Comparison of ENCODE assay signal across 22 cellular contexts in the genomic region with DNA sequence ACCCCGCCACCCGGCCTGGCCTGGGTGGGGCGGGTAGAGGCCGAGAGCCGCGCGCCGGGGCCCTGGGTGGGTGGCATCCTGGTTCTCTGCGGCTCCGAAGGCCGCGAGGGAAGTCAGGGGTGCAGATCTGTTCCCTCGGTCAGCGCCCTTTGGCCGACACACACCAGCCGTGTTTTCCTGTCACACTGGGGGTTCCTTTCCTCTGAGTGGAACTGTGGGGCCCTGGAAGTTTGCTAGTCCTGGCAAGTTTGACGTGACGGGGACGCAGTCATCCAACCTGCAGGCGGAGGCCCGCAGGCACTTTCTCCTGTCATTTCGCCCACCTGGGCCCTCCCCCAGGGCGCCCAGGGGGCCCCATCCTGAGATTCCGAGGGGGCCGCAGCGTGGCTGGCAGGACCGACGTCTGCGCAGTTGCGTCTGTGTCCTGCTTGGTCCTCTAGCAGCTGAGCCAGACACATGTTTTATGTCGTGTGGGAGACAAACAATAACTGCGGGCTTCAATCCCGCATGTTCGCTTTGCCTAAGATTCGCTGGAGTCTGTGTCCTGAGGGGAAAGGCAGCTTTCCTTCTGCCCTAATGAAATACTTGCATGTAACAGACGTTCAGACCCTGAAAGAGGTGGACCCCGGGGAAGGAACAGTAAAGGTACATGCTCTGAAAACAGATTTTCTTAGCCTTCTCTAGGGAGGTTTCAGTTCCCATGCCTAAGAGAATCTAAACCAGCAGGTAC. TPM values are rescaled to one million over a fixed set of nuclear protein-coding genes. Genes with fewer than 3 reads are reported as not detected.
DNase-seq lines count a peak whose midpoint lies in the region; ATAC-seq, FAIRE-seq and TF ChIP-seq lines count a peak whose summit lies in the region.
"Had no signal": no experiment of that assay in that cellular context is flagged by ENCODE, and none has a peak within 500 bp of the region (broad histone marks: within the 10 kb centered on the region; RNA-seq: fewer than 3 reads in every experiment).

No MANE protein-coding gene starts in this region.

- no peak overlapping the region for H2AK5ac ChIP-seq in neuronal stem cell (ENCODE audit: low read depth, low read length)

- H3K27ac ChIP-seq in HepG2 (ENCODE audit: extremely low read length, insufficient read depth, low read length): no peak overlapping the region
- no peak overlapping the region for H3K27ac ChIP-seq in right lobe of liver
- H3K27ac ChIP-seq in endothelial cell of umbilical vein (ENCODE audit: insufficient read depth, low read depth, low read length): no peak overlapping the region
- H3K27ac ChIP-seq in neuronal stem cell (replicated peaks; ENCODE audit: low read length): no peak overlapping the region
- H3K27ac ChIP-seq: esophagus muscularis mucosa, pancreas had no signal

- peaks cover 6% of the 10 kb centered on the region for H3K9me3 Mint-ChIP-seq in stimulated activated memory B cell treated with anti-CD40 and anti-IgM and Interleukin-4, amounts not matched to agents 10 μg/mL and 1 μg/mL and 100 μg/mL, for 72 hours
- H3K9me3 Mint-ChIP-seq: dendritic cell treated with granulocyte-macrophage colony-stimulating factor and Interleukin-4, amounts not matched to agents 40 ng/mL and 50 ng/mL, for 4 days; stimulated activated effector memory CD8-positive, alpha-beta T cell treated with anti-CD3 and anti-CD28 coated beads, Interleukin-12 subunit alpha, Interleukin-12 subunit beta, amount 100 ng/mL, for 72 hours had no signal

- no peak overlapping the region for H2BK120ac ChIP-seq in neuronal stem cell (ENCODE audit: low read depth, low read length)

- no peak overlapping the region for H3K4me3 Mint-ChIP-seq in stimulated activated memory B cell treated with anti-CD40 and anti-IgM and Interleukin-4, amounts not matched to agents 10 μg/mL and 1 μg/mL and 100 μg/mL, for 72 hours
- H3K4me3 Mint-ChIP-seq: stimulated activated effector memory CD8-positive, alpha-beta T cell treated with anti-CD3 and anti-CD28 coated beads, Interleukin-12 subunit alpha, Interleukin-12 subunit beta, amount 100 ng/mL, for 72 hours had no signal

- WGBS in HepG2 (ENCODE audit: low lambda C conversion rate): 61% methylated on average over 11 of the region's 37 CpGs
- 29% methylated on average over 11 of the region's 37 CpGs for WGBS in right lobe of liver (ENCODE audit: insufficient coverage, low coverage, low lambda C conversion rate, missing lambda C conversion rate)
- WGBS in neuronal stem cell (ENCODE audit: extremely low coverage in 2 of 2, insufficient read length in 2 of 2, insufficient replicate concordance in 1 of 2), 2 donors: no CpG with 5 or more reads among the region's 37 CpGs

- H4K91ac ChIP-seq in neuronal stem cell (ENCODE audit: low read depth, low read length, poor library complexity): no peak overlapping the region

- no peak overlapping the region for H2BK15ac ChIP-seq in neuronal stem cell (ENCODE audit: low read length)

- H3K4me2 ChIP-seq in HepG2 (ENCODE audit: low read depth, low read length) (peak overlapping the region; percentile 54; the same call in 1 of the 2 replicates), endothelial cell of umbilical vein (ENCODE audit: insufficient read depth, low read length) (no peak overlapping the region), neuronal stem cell (ENCODE audit: insufficient read depth, low read length, poor library complexity, severe bottlenecking) (peak overlapping the region; percentile 95)

- H3K9me3 ChIP-seq in HepG2 (ENCODE audit: low read length) (no peaks in the 10 kb centered on the region), right lobe of liver (no peaks in the 10 kb centered on the region), endothelial cell of umbilical vein (replicated peaks; ENCODE audit: control insufficient read depth, insufficient read depth, low read length) (no peaks in the 10 kb centered on the region), neuronal stem cell (replicated peaks in 1 of 2; ENCODE audit: control insufficient read depth in 2 of 2, insufficient read depth in 1 of 2, low read depth in 1 of 2, low read length in 2 of 2) (peaks cover 0 to 3% of the 10 kb centered on the region in 2 donors)
- H3K9me3 ChIP-seq: pancreas had no signal

- POLR2A ChIA-PET in HepG2 (lab: Yijun Ruan, JAX): no interaction called here
- POLR2A ChIA-PET in endothelial cell of umbilical vein (lab: Charles Lee): no interaction called here
- POLR2A ChIA-PET in GM10248 (lab: Yijun Ruan, JAX): no interaction called here

- peak overlapping the region; percentile 93 for H3K18ac ChIP-seq in neuronal stem cell (ENCODE audit: low read length)

- peaks cover 77% of the 10 kb centered on the region for H3K27me3 Mint-ChIP-seq in stimulated activated memory B cell treated with anti-CD40 and anti-IgM and Interleukin-4, amounts not matched to agents 10 μg/mL and 1 μg/mL and 100 μg/mL, for 72 hours

- H4K20me1 ChIP-seq in HepG2 (ENCODE audit: insufficient read depth, low read length): no peaks in the 10 kb centered on the region
- H4K20me1 ChIP-seq in endothelial cell of umbilical vein (replicated peaks; ENCODE audit: control insufficient read depth, extremely low read depth, insufficient read depth, low read length): no peaks in the 10 kb centered on the region

- no peak overlapping the region for H2BK5ac ChIP-seq in neuronal stem cell (ENCODE audit: low read length)

- no peaks in the 10 kb centered on the region for H3K36me3 ChIP-seq in HepG2 (replicated peaks in 1 of 2; ENCODE audit: control insufficient read depth in 1 of 2, insufficient read depth in 2 of 2, low read length in 2 of 2)
- H3K36me3 ChIP-seq in right lobe of liver: no peaks in the 10 kb centered on the region
- no peaks in the 10 kb centered on the region for H3K36me3 ChIP-seq in endothelial cell of umbilical vein (ENCODE audit: control insufficient read depth in 2 of 2, extremely low read depth in 1 of 2, insufficient read depth in 2 of 2, low read length in 2 of 2)
- H3K36me3 ChIP-seq in neuronal stem cell (replicated peaks in 1 of 2; ENCODE audit: control insufficient read depth in 2 of 2, insufficient read depth in 2 of 2, low read length in 2 of 2): no peaks in the 10 kb centered on the region
- H3K36me3 ChIP-seq: esophagus muscularis mucosa, pancreas had no signal

- FAIRE-seq in HepG2 (lab: Jason Lieb, UNC) (no peak), endothelial cell of umbilical vein (lab: Jason Lieb, UNC) (no peak)
- FAIRE-seq: pancreas had no signal

- no peaks in the 10 kb centered on the region for H3K36me3 Mint-ChIP-seq in stimulated activated memory B cell treated with anti-CD40 and anti-IgM and Interleukin-4, amounts not matched to agents 10 μg/mL and 1 μg/mL and 100 μg/mL, for 72 hours
- H3K36me3 Mint-ChIP-seq: CD8-positive, alpha-beta memory T cell; stimulated activated effector memory CD8-positive, alpha-beta T cell treated with anti-CD3 and anti-CD28 coated beads, Interleukin-12 subunit alpha, Interleukin-12 subunit beta, amount 100 ng/mL, for 72 hours had no signal

- H3K79me2 ChIP-seq in HepG2 (ENCODE audit: insufficient read depth, low read length): no peaks in the 10 kb centered on the region
- H3K79me2 ChIP-seq in endothelial cell of umbilical vein (ENCODE audit: control insufficient read depth, insufficient read depth, low read length): no peaks in the 10 kb centered on the region

- peak overlapping the region; percentile 34 for H3K23ac ChIP-seq in neuronal stem cell (ENCODE audit: low read depth, low read length, poor library complexity)

- CTCF ChIA-PET in HepG2 (lab: Yijun Ruan, JAX; ENCODE audit: low intra/inter-chr PET ratio, low total read pairs) (no interaction called here), endothelial cell of umbilical vein (lab: Charles Lee) (interaction anchor here (1.9 kb wide), 1 partner anchor 65 kb away, joined by 9 read pairs; no protein-coding TSS in a partner anchor), GM10248 (lab: Yijun Ruan, JAX) (no interaction called here)

- dilution Hi-C loops in endothelial cell of umbilical vein (cut with MboI; ENCODE audit: extremely low pct_ligation_motif_present, low sequenced_read_pairs): no loop called here

- DNase-seq in HepG2 (ENCODE audit: low spot score): no peak
- DNase-seq in right lobe of liver: no peak
- no peak for DNase-seq in endothelial cell of umbilical vein (ENCODE audit: low read depth, low spot score)
- DNase-seq in neuronal stem cell (ENCODE audit: low spot score): no peak
- no peak for DNase-seq in kidney glomerular epithelial cell (lab: John Stamatoyannopoulos, UW)
- DNase-seq in GM10248 (ENCODE audit: extremely low spot score): no peak
- DNase-seq: activated CD4-positive, alpha-beta T cell treated with anti-CD3 and anti-CD28 coated beads for 4 hours; activated naive CD4-positive, alpha-beta T cell; CD8-positive, alpha-beta memory T cell; NCI-H226; SIG-M5; T-helper 9 cell had no signal

- no peak overlapping the region for H3K4me3 ChIP-seq in HepG2 (replicated peaks in 1 of 3; ENCODE audit: insufficient read depth in 1 of 3, low read depth in 2 of 3, low read length in 3 of 3)
- no peak overlapping the region for H3K4me3 ChIP-seq in right lobe of liver
- no peak overlapping the region for H3K4me3 ChIP-seq in endothelial cell of umbilical vein (replicated peaks in 1 of 3; ENCODE audit: insufficient read depth in 1 of 3, low read depth in 1 of 3, low read length in 3 of 3)
- peak overlapping the region in 1 of 2 donors; percentile 81 for H3K4me3 ChIP-seq in neuronal stem cell (ENCODE audit: low read length in 2 of 2)

- TF ChIP-seq EP300 in HepG2 (IDR thresholded peaks at IDR 0.05; ENCODE audit: low read depth in 2 of 2, low read length in 2 of 2) (no peak), HepG2 (CRISPR knock-in tag; IDR thresholded peaks at IDR 0.05; ENCODE audit: borderline replicate concordance) (no peak)

- H3K79me1 ChIP-seq in neuronal stem cell (ENCODE audit: low read depth, low read length): no peaks in the 10 kb centered on the region

- no peaks in the 10 kb centered on the region for H3K9me1 ChIP-seq in endothelial cell of umbilical vein (replicated peaks; ENCODE audit: control insufficient read depth, extremely low read depth, insufficient read depth, low read length)

- TF ChIP-seq POLR2A in HepG2 (IDR thresholded peaks at IDR 0.05; ENCODE audit: insufficient read depth in 1 of 2, low read depth in 2 of 2, low read length in 2 of 2): no peak
- no peak for TF ChIP-seq POLR2A in right lobe of liver (IDR thresholded peaks at IDR 0.05)
- no peak for TF ChIP-seq POLR2A in endothelial cell of umbilical vein (IDR thresholded peaks at IDR 0.05; ENCODE audit: low read depth, low read length)

- no TSS peak for BruUV-seq in HepG2 (replicated peaks; lab: Mats Ljungman, UMichigan)
- BruUV-seq in endothelial cell of umbilical vein (replicated peaks; lab: Mats Ljungman, UMichigan): no TSS peak

- H3K4me1 ChIP-seq in HepG2 (ENCODE audit: insufficient read depth, low read length): peaks cover 7% of the 10 kb centered on the region; the same call in 1 of the 2 replicates
- H3K4me1 ChIP-seq in right lobe of liver: peaks cover 0 to 15% (median 0%) of the 10 kb centered on the region in 4 donors
- no peaks in the 10 kb centered on the region for H3K4me1 ChIP-seq in endothelial cell of umbilical vein (ENCODE audit: control insufficient read depth, extremely low read depth, insufficient read depth, low read length)
- H3K4me1 ChIP-seq in neuronal stem cell (ENCODE audit: control insufficient read depth in 2 of 2, insufficient read depth in 1 of 2, low read depth in 1 of 2, low read length in 2 of 2): peaks cover 3 to 4% of the 10 kb centered on the region in 2 donors

- no peak overlapping the region for H2BK12ac ChIP-seq in neuronal stem cell (ENCODE audit: low read length)

- H3K27me3 ChIP-seq in HepG2 (ENCODE audit: control insufficient read depth in 1 of 2, insufficient read depth in 2 of 2, low read length in 2 of 2): peaks cover 5 to 66% of the 10 kb centered on the region in 2 experiments
- peaks cover 12 to 14% of the 10 kb centered on the region in 2 donors for H3K27me3 ChIP-seq in right lobe of liver
- H3K27me3 ChIP-seq in endothelial cell of umbilical vein (ENCODE audit: control insufficient read depth in 2 of 2, insufficient read depth in 2 of 2, low read length in 2 of 2): peaks cover 53 to 91% of the 10 kb centered on the region in 2 experiments
- H3K27me3 ChIP-seq in neuronal stem cell (ENCODE audit: control insufficient read depth in 3 of 3, insufficient read depth in 3 of 3, low read depth in 1 of 3, low read length in 3 of 3): peaks cover 24 to 92% (median 53%) of the 10 kb centered on the region in 3 experiments

- TF ChIP-seq CTCF in HepG2 (CRISPR knock-in tag; IDR thresholded peaks at IDR 0.05) (no peak), right lobe of liver (IDR thresholded peaks at IDR 0.05) (no peak), endothelial cell of umbilical vein (IDR thresholded peaks at IDR 0.05; ENCODE audit: extremely low read depth in 1 of 2, insufficient read depth in 1 of 2, low read depth in 1 of 2, low read length in 2 of 2) (no peak), GM10248 (IDR thresholded peaks at IDR 0.05; ENCODE audit: control extremely low read depth, extremely low read depth, low read depth, missing control alignments) (no peak)

- in situ Hi-C loops in HepG2 (cut with HindIII; ENCODE audit: extremely low pct_ligation_motif_present, low pct_unique_long_range_greater_than_20kb): no loop called here

- intact Hi-C loops in HepG2 (cut with micrococcal nuclease; ENCODE audit: unreplicated experiment) (no loop called here), right lobe of liver (cut with DNase I) (no loop called here), endothelial cell of umbilical vein (cut with micrococcal nuclease) (no loop called here)

- no peak overlapping the region for H3K4ac ChIP-seq in neuronal stem cell (ENCODE audit: low read length)

- TF ChIP-seq RAD21 in HepG2 (CRISPR knock-in tag; IDR thresholded peaks at IDR 0.05): no peak

- H3K9ac ChIP-seq in HepG2 (ENCODE audit: insufficient read depth, low read depth, low read length): no peak overlapping the region
- H3K9ac ChIP-seq in endothelial cell of umbilical vein (replicated peaks; ENCODE audit: extremely low read depth, insufficient read depth, low read length): no peak overlapping the region
- H3K9ac ChIP-seq in neuronal stem cell (ENCODE audit: low read depth, low read length, poor library complexity): peak overlapping the region; percentile 82

- no peak overlapping the region for H4K8ac ChIP-seq in neuronal stem cell (ENCODE audit: low read depth, low read length)

- H2AFZ ChIP-seq in HepG2 (ENCODE audit: low read length) (no peak overlapping the region), endothelial cell of umbilical vein (ENCODE audit: low read depth, low read length) (no peak overlapping the region), neuronal stem cell (ENCODE audit: low read length) (peak overlapping the region; percentile 85)

- peak overlapping the region; percentile 10 for H3K14ac ChIP-seq in neuronal stem cell (ENCODE audit: low read length)

- no peak overlapping the region for H3K27ac Mint-ChIP-seq in stimulated activated memory B cell treated with anti-CD40 and anti-IgM and Interleukin-4, amounts not matched to agents 10 μg/mL and 1 μg/mL and 100 μg/mL, for 72 hours
- H3K27ac Mint-ChIP-seq: CD8-positive, alpha-beta memory T cell; dendritic cell treated with granulocyte-macrophage colony-stimulating factor and Interleukin-4, amounts not matched to agents 40 ng/mL and 50 ng/mL, for 4 days; stimulated activated effector memory CD8-positive, alpha-beta T cell treated with anti-CD3 and anti-CD28 coated beads, Interleukin-12 subunit alpha, Interleukin-12 subunit beta, amount 100 ng/mL, for 72 hours had no signal

- H3K4me1 Mint-ChIP-seq in stimulated activated memory B cell treated with anti-CD40 and anti-IgM and Interleukin-4, amounts not matched to agents 10 μg/mL and 1 μg/mL and 100 μg/mL, for 72 hours: peaks cover 7% of the 10 kb centered on the region

- no peak for ATAC-seq in HepG2
- no peak for ATAC-seq in right lobe of liver
- ATAC-seq in stimulated activated memory B cell treated with anti-CD40 and anti-IgM and Interleukin-4, amounts not matched to agents 10 μg/mL and 1 μg/mL and 100 μg/mL, for 72 hours: no peak
- no peak for ATAC-seq in esophagus mucosa

RNA-seq across cellular contexts. Expression of a gene that starts 1.5 kb away (rescaled TPM):
- total RNA-seq in HepG2 (2016; rRNA removed; fragmentation: Illumina TruSeq; extraction: Trizol): not detected in 2 replicates
- total RNA-seq in HepG2 (2016; cell fraction: cytosol; rRNA removed; fragmentation: Illumina TruSeq; extraction: Trizol; ENCODE audit: low read depth): not detected in 2 replicates
- not detected in 2 replicates for total RNA-seq in HepG2 (2016; cell fraction: insoluble cytoplasmic fraction; rRNA removed; fragmentation: Illumina TruSeq; extraction: Trizol)
- not detected in 2 replicates for total RNA-seq in HepG2 (2016; cell fraction: membrane; rRNA removed; fragmentation: Illumina TruSeq; extraction: Trizol)
- not detected in 2 replicates for total RNA-seq in HepG2 (2016; cell fraction: nucleus; rRNA removed; fragmentation: Illumina TruSeq; extraction: Trizol)
- not detected in 2 replicates for polyA plus RNA-seq in HepG2 (2011; rRNA removed)
- not detected in 2 replicates for polyA plus RNA-seq in HepG2 (2011; cell fraction: cytosol; rRNA removed)
- not detected in 2 replicates for polyA plus RNA-seq in HepG2 (2011; cell fraction: nucleus; rRNA removed)
- polyA plus RNA-seq in HepG2 (2012): not detected in 2 replicates
- not detected in 2 replicates for polyA plus RNA-seq in HepG2 (2016; cell fraction: cytosol; fragmentation: Illumina TruSeq; extraction: Trizol; ENCODE audit: low read depth)
- not detected in 2 replicates for polyA plus RNA-seq in HepG2 (2016; cell fraction: insoluble cytoplasmic fraction; fragmentation: Illumina TruSeq; extraction: Trizol; ENCODE audit: low read depth)
- not detected in 2 replicates for polyA plus RNA-seq in HepG2 (2016; cell fraction: membrane; fragmentation: Illumina TruSeq; extraction: Trizol; ENCODE audit: low read depth)
- not detected in 2 replicates for polyA plus RNA-seq in HepG2 (2016; cell fraction: nucleus; fragmentation: Illumina TruSeq; extraction: Trizol; ENCODE audit: insufficient read depth, low read depth)
- not detected in 2 replicates for polyA minus RNA-seq in HepG2 (2011; rRNA and poly(A)+ RNA removed; ENCODE audit: low replicate concordance)
- polyA minus RNA-seq in HepG2 (2011; cell fraction: cytosol; rRNA and poly(A)+ RNA removed): not detected in 2 replicates
- polyA minus RNA-seq in HepG2 (2011; cell fraction: nucleus; rRNA and poly(A)+ RNA removed): not detected in 2 replicates
- under 1 TPM in 3 of 6 experiments, not detected in 3; 0.07 to 0.12 (median 0.12) TPM for total RNA-seq in right lobe of liver
- total RNA-seq in endothelial cell of umbilical vein: not detected in 2 replicates
- 0.03 TPM in 1 of 2 replicates, not detected in the other for polyA plus RNA-seq in endothelial cell of umbilical vein
- polyA plus RNA-seq in endothelial cell of umbilical vein (2011; cell fraction: cytosol; rRNA removed): 0.03 TPM in 1 of 2 replicates, not detected in the other
- 0.20 TPM in 1 of 2 replicates, not detected in the other for polyA plus RNA-seq in endothelial cell of umbilical vein (2011; cell fraction: nucleus; rRNA removed)
- polyA plus RNA-seq in endothelial cell of umbilical vein (2012): 0.05 TPM in 1 of 2 replicates, not detected in the other
- polyA minus RNA-seq in endothelial cell of umbilical vein: 0.11 TPM in 1 of 2 replicates, not detected in the other
- polyA minus RNA-seq in endothelial cell of umbilical vein (2011; cell fraction: cytosol; rRNA and poly(A)+ RNA removed): not detected
- polyA minus RNA-seq in endothelial cell of umbilical vein (2011; cell fraction: nucleus; rRNA and poly(A)+ RNA removed): 0.34 and 0.58 TPM in 2 replicates
- 0.33 TPM for polyA plus RNA-seq in neuronal stem cell (2013, experiment 1 of 2)
- polyA plus RNA-seq in neuronal stem cell (2013, experiment 2 of 2): 0.29 TPM
- total RNA-seq in esophagus mucosa: not detected
- total RNA-seq: CD8-positive, alpha-beta memory T cell; Daoy; H4; HT-29 had no signal
- polyA plus RNA-seq: AG04450; CD8-positive, alpha-beta memory T cell had no signal
